26 cellular contexts compared by ENCODE assay signal in genomic region chr11:98358551-98358950, GRCh38.
"Had no signal": no experiment of that assay in that cellular context is flagged by ENCODE, and none has a peak within 500 bp of the region (broad histone marks: within the 10 kb centered on the region; RNA-seq: fewer than 3 reads in every experiment).

No MANE protein-coding gene starts in this region.

- H3K36me3 Mint-ChIP-seq: naive thymus-derived CD4-positive, alpha-beta T cell; stimulated activated naive B cell treated with anti-CD40 and anti-IgM and Interleukin-4, amounts not matched to agents 10 μg/mL and 1 μg/mL and 100 μg/mL, for 72 hours; type B pancreatic cell had no signal

- H3K27ac Mint-ChIP-seq: naive thymus-derived CD4-positive, alpha-beta T cell; natural killer cell treated with Interleukin-12 subunit alpha and Interleukin-12 subunit beta and Interleukin-15 and Interleukin-18, amount 100 ng/mL, for 72 hours; stimulated activated naive B cell treated with anti-CD40 and anti-IgM and Interleukin-4, amounts not matched to agents 10 μg/mL and 1 μg/mL and 100 μg/mL, for 72 hours; type B pancreatic cell had no signal

- H3K27me3 Mint-ChIP-seq: naive thymus-derived CD4-positive, alpha-beta T cell; natural killer cell treated with Interleukin-12 subunit alpha and Interleukin-12 subunit beta and Interleukin-15 and Interleukin-18, amount 100 ng/mL, for 72 hours; stimulated activated naive B cell treated with anti-CD40 and anti-IgM and Interleukin-4, amounts not matched to agents 10 μg/mL and 1 μg/mL and 100 μg/mL, for 72 hours; type B pancreatic cell had no signal

- H3K9me3 Mint-ChIP-seq: type B pancreatic cell had no signal

- H3K9me3 ChIP-seq: left lung, lower lobe of right lung, ovary, prostate gland, testis, thyroid gland, uterus had no signal

- H3K4me3 Mint-ChIP-seq: naive thymus-derived CD4-positive, alpha-beta T cell; natural killer cell treated with Interleukin-12 subunit alpha and Interleukin-12 subunit beta and Interleukin-15 and Interleukin-18, amount 100 ng/mL, for 72 hours; stimulated activated naive B cell treated with anti-CD40 and anti-IgM and Interleukin-4, amounts not matched to agents 10 μg/mL and 1 μg/mL and 100 μg/mL, for 72 hours; type B pancreatic cell had no signal

- H3K4me3 ChIP-seq: left lung, lower lobe of right lung, mucosa of descending colon, ovary, prostate gland, skin epidermis, stomach, testis, thyroid gland, uterus had no signal

- H3K4me1 Mint-ChIP-seq: naive thymus-derived CD4-positive, alpha-beta T cell; stimulated activated naive B cell treated with anti-CD40 and anti-IgM and Interleukin-4, amounts not matched to agents 10 μg/mL and 1 μg/mL and 100 μg/mL, for 72 hours had no signal

- H3K27me3 ChIP-seq: left lung, ovary, stomach, testis, thyroid gland, uterus had no signal

- H3K36me3 ChIP-seq: left lung, lower lobe of right lung, ovary, prostate gland, stomach, thyroid gland, uterus had no signal

- ATAC-seq: left colon; left lung; lower lobe of right lung; mucosa of descending colon; naive thymus-derived CD4-positive, alpha-beta T cell; natural killer cell treated with Interleukin-12 subunit alpha and Interleukin-12 subunit beta and Interleukin-15 and Interleukin-18, amount 100 ng/mL, for 72 hours; right cardiac atrium; sciatic nerve; stimulated activated naive B cell treated with anti-CD40 and anti-IgM and Interleukin-4, amounts not matched to agents 10 μg/mL and 1 μg/mL and 100 μg/mL, for 72 hours; stimulated activated naive CD8-positive, alpha-beta T cell treated with anti-CD3 and anti-CD28 coated beads, Interleukin-15, Interleukin-2, amounts not matched to agents 100 U/mL and 50 U/mL, for 24 hours had no signal

- H3K27ac ChIP-seq: left lung, lower lobe of right lung, ovary, prostate gland, skin epidermis, stomach, testis, thyroid gland, uterus had no signal

- DNase-seq: hippocampal formation; kidney; left colon; left lung; lower lobe of right lung; midbrain; mucosa of descending colon; naive thymus-derived CD4-positive, alpha-beta T cell; ovary; retina; right cardiac atrium; stimulated activated CD4-positive, alpha-beta T cell treated with anti-CD3 and anti-CD28 coated beads, Interleukin-12 subunit alpha, Interleukin-12 subunit beta, amount 100 ng/mL, for 4 hours; stimulated activated CD4-positive, alpha-beta T cell treated with anti-CD3 and anti-CD28 coated beads, Interleukin-15, amount 100 ng/mL, for 24 hours; stimulated activated CD4-positive, alpha-beta T cell treated with anti-CD3 and anti-CD28 coated beads, Interleukin-2, amount 100 ng/mL, for 24 hours; stimulated activated CD4-positive, alpha-beta T cell treated with anti-CD3 and anti-CD28 coated beads, Interleukin-4, amount 100 ng/mL, for 1 hour; stimulated activated naive B cell treated with anti-CD40 and anti-IgM and Interleukin-4, amounts not matched to agents 10 μg/mL and 1 μg/mL and 100 μg/mL, for 72 hours; stimulated activated naive CD8-positive, alpha-beta T cell treated with anti-CD3 and anti-CD28 coated beads, Interleukin-15, Interleukin-2, amounts not matched to agents 100 U/mL and 50 U/mL, for 24 hours; stomach; testis; thyroid gland; uterus had no signal

- H3K4me1 ChIP-seq: left lung, lower lobe of right lung, prostate gland, stomach, testis, thyroid gland, uterus had no signal
